Comparison of ENCODE assay signal across 8 cellular contexts in genomic region chr17:2049333-2050245, GRCh38. TPM values are rescaled to one million over a fixed set of nuclear protein-coding genes. Genes with fewer than 3 reads are reported as not detected.
DNase-seq lines count a peak whose midpoint lies in the region; ATAC-seq and TF ChIP-seq lines count a peak whose summit lies in the region.

No MANE protein-coding gene starts in this region.

- H3K4me1 ChIP-seq in adrenal gland (replicated peaks in 1 of 2) = peaks cover 18 to 40% of the 10 kb centered on the region in 2 donors
- peaks cover 5% of the 10 kb centered on the region for H3K4me1 ChIP-seq in rectal smooth muscle tissue (ENCODE audit: control insufficient read depth, insufficient read depth, low read length)
- peaks cover 7 to 16% of the 10 kb centered on the region in 2 donors for H3K4me1 ChIP-seq in uterus

- H3K4me3 ChIP-seq in adrenal gland (peak overlapping the region in 3 of 4 donors; percentile 58 to 73 (median 73)), rectal smooth muscle tissue (ENCODE audit: low read length) (peak overlapping the region; percentile 73), uterus (peak overlapping the region; percentile 30 to 63)

- no peaks in the 10 kb centered on the region for H3K27me3 Mint-ChIP-seq in T-cell

- H3K27me3 ChIP-seq in adrenal gland (no peaks in the 10 kb centered on the region), rectal smooth muscle tissue (ENCODE audit: control insufficient read depth, insufficient read depth, low read length) (peaks cover 3% of the 10 kb centered on the region), uterus (no peaks in the 10 kb centered on the region)

- peak in 1 of 6 experiments; percentile 5 for TF ChIP-seq CTCF in adrenal gland (IDR thresholded peaks at IDR 0.05)
- TF ChIP-seq CTCF in uterus (IDR thresholded peaks at IDR 0.05) = peak in 1 of 4 experiments; percentile 3

- DNase-seq in COLO668 (lab: John Stamatoyannopoulos, UW; ENCODE audit: unreplicated experiment) (peak; percentile 72), HuH-7 (ENCODE audit: low spot score) (peak; percentile 58), T-cell (peak; percentile 70 to 91 (median 83)), adrenal gland (peak; percentile 80 to 94 (median 89)), left ventricle myocardium superior (peak; percentile 93), uterus (peak; percentile 89 to 93)

- H3K36me3 ChIP-seq in adrenal gland (replicated peaks in 1 of 2) (no peaks in the 10 kb centered on the region), rectal smooth muscle tissue (ENCODE audit: control insufficient read depth, insufficient read depth, low read length) (no peaks in the 10 kb centered on the region), uterus (no peaks in the 10 kb centered on the region)

- peak overlapping the region; percentile 60 to 68 (median 67) for H3K4me3 Mint-ChIP-seq in T-cell

- WGBS in adrenal gland, 4 donors = 2 to 26% (median 3%) methylated on average over 5 to 95 of the region's 95 CpGs

- H3K9me3 Mint-ChIP-seq in T-cell = no peaks in the 10 kb centered on the region

- POLR2A ChIA-PET in T-cell (lab: Charles Lee) = no interaction called here

- CTCF ChIA-PET in T-cell (lab: Charles Lee) = no interaction called here

- H3K27ac ChIP-seq in adrenal gland = peak overlapping the region in 2 of 5 donors; percentile 67 to 80
- no peak overlapping the region for H3K27ac ChIP-seq in rectal smooth muscle tissue (ENCODE audit: low read depth, low read length)
- H3K27ac ChIP-seq in uterus = peak overlapping the region; percentile 33 to 54

- H3K9me3 ChIP-seq in adrenal gland (replicated peaks in 1 of 3) = no peaks in the 10 kb centered on the region
- H3K9me3 ChIP-seq in uterus = no peaks in the 10 kb centered on the region

- H3K27ac Mint-ChIP-seq in T-cell = no peak overlapping the region

- no peak for TF ChIP-seq POLR2A in adrenal gland (IDR thresholded peaks at IDR 0.05)
- peak in 1 of 2 donors; percentile 49 for TF ChIP-seq POLR2A in uterus (IDR thresholded peaks at IDR 0.05)

- peak; percentile 51 for ATAC-seq in GM21360 (IDR thresholded peaks at IDR 0.05; ENCODE audit: unreplicated experiment)
- peak; percentile 59 to 73 (median 66) for ATAC-seq in T-cell (replicated peaks in 1 of 4)
- peak; percentile 55 for ATAC-seq in left ventricle myocardium superior

- intact Hi-C loops in adrenal gland (cut with DNase I) = loop anchor here (10.0 kb wide), 2 partner anchors 125 to 235 kb away; no protein-coding TSS in a partner anchor
- intact Hi-C loops in left ventricle myocardium superior (cut with micrococcal nuclease) = loop anchor here (5.0 kb wide), 1 partner anchor 193 kb away; no protein-coding TSS in a partner anchor
- intact Hi-C loops in uterus (cut with DNase I; ENCODE audit: low total_unique reads) = loop anchor here (10.0 kb wide), 1 partner anchor 125 kb away; no protein-coding TSS in a partner anchor

- H3K4me1 Mint-ChIP-seq in T-cell = peaks cover 21 to 31% (median 30%) of the 10 kb centered on the region in 3 donors

- H3K36me3 Mint-ChIP-seq in T-cell = no peaks in the 10 kb centered on the region

- no peak overlapping the region for H3K9ac ChIP-seq in rectal smooth muscle tissue (ENCODE audit: low read length)

RNA-seq across cellular contexts. Expression of gene HIC1, which starts 5.3 kb away (rescaled TPM):
- total RNA-seq in T-cell (10 to 100 TPM in 1 of 5 donors, 1 to 10 TPM in 4; 3.2 to 12.3 (median 8.4) TPM), adrenal gland (10 to 100 TPM in 7 of 8 donors, 1 to 10 TPM in 1; 9.8 to 61.8 (median 31.5) TPM), left ventricle myocardium superior (19.0 TPM), uterus (10 to 100 TPM; 21.8 to 86.9 (median 54.2) TPM)
- 10 to 100 TPM in 1 of 3 donors, 1 to 10 TPM in 1, under 1 TPM in 1; 0.92 to 16.7 (median 7.7) TPM for polyA plus RNA-seq in adrenal gland

RNA-seq across cellular contexts. Expression of gene OVCA2, which starts 7.8 kb away (rescaled TPM):
- 10 to 100 TPM; 31.0 to 36.8 (median 31.8) TPM for total RNA-seq in T-cell
- 10 to 100 TPM; 37.2 to 75.9 (median 55.6) TPM for total RNA-seq in adrenal gland
- 100 to 1,000 TPM in 2 of 3 donors, 10 to 100 TPM in 1; 57.5 to 155 (median 102) TPM for polyA plus RNA-seq in adrenal gland
- 14.4 TPM for total RNA-seq in left ventricle myocardium superior
- 10 to 100 TPM in 3 of 4 donors, 1 to 10 TPM in 1; 7.9 to 27.4 (median 19.8) TPM for total RNA-seq in uterus

RNA-seq across cellular contexts. Expression of gene DPH1, which starts 19.6 kb away (rescaled TPM):
- total RNA-seq in T-cell = 100 to 1,000 TPM in 2 of 5 donors, 10 to 100 TPM in 3; 84.6 to 116 (median 94.2) TPM
- 10 to 100 TPM; 37.7 to 65.3 (median 57.7) TPM for total RNA-seq in adrenal gland
- 100 to 1,000 TPM in 1 of 3 donors, 10 to 100 TPM in 2; 34.3 to 100 (median 69.7) TPM for polyA plus RNA-seq in adrenal gland
- 28.9 TPM for total RNA-seq in left ventricle myocardium superior
- 100 to 1,000 TPM in 1 of 4 donors, 10 to 100 TPM in 3; 26.8 to 121 (median 49.1) TPM for total RNA-seq in uterus

RNA-seq across cellular contexts. Expression of gene RTN4RL1, which starts 24.5 kb away (rescaled TPM):
- 1 to 10 TPM in 2 of 5 donors, under 1 TPM in 3; 0.43 to 1.1 (median 0.63) TPM for total RNA-seq in T-cell
- 1 to 10 TPM; 5.1 to 9.4 (median 8.0) TPM for total RNA-seq in adrenal gland
- polyA plus RNA-seq in adrenal gland = 1 to 10 TPM; 1.8 to 2.4 (median 1.9) TPM
- 1.9 TPM for total RNA-seq in left ventricle myocardium superior
- total RNA-seq in uterus = 1 to 10 TPM in 3 of 4 donors, not detected in 1; 1.4 to 4.9 (median 1.9) TPM
